11 cellular contexts compared by ENCODE assay signal in the genomic region with DNA sequence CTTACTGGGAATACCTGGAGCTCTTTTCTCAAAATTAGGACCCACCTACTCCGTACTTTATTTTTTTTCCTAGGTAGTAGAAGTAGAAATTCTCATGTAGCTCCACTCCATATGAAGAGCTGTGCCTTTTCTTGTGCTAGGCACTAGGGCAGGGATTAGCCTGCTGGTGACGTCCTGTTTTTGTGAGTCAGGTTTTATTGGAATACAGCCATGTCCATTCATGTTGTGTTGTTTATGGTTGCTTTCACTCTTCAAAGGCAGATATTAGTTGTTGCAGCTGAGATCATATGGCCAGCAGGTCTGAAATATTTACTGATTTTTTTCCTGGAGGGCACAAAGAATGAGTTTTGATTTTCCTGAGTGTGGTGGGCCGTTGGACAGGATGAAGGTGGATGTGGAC. TPM values are rescaled to one million over a fixed set of nuclear protein-coding genes. Genes with fewer than 3 reads are reported as not detected.
A peak's percentile ranks its signal among the peaks of the same experiment; 100 is the strongest.
DNase-seq lines count a peak whose midpoint lies in the region; ATAC-seq and TF ChIP-seq lines count a peak whose summit lies in the region.
"Had no signal": no experiment of that assay in that cellular context is flagged by ENCODE, and none has a peak within 500 bp of the region (broad histone marks: within the 10 kb centered on the region; RNA-seq: fewer than 3 reads in every experiment).

No MANE protein-coding gene starts in this region.

- intact Hi-C loops in Caco-2 (cut with micrococcal nuclease; ENCODE audit: unreplicated experiment) = no loop called here

- CTCF ChIA-PET in Caco-2 (lab: Charles Lee) = no interaction called here

- no peak overlapping the region for H3K27ac Mint-ChIP-seq in Caco-2 (ENCODE audit: unreplicated experiment)

- peaks cover 11% of the 10 kb centered on the region for H3K36me3 ChIP-seq in SJSA1
- no peaks in the 10 kb centered on the region for H3K36me3 ChIP-seq in skeletal muscle satellite cell (ENCODE audit: insufficient read depth, low read length)
- no peaks in the 10 kb centered on the region for H3K36me3 ChIP-seq in Caco-2 (ENCODE audit: control insufficient read depth, insufficient read depth, low read length)

- H3K36me3 Mint-ChIP-seq in activated T-cell treated with anti-CD3 and anti-CD28 coated beads, Interleukin-2, amount 50 U/mL, for 4 hours (ENCODE audit: insufficient read depth) = peaks cover 38% of the 10 kb centered on the region
- peaks cover 29% of the 10 kb centered on the region for H3K36me3 Mint-ChIP-seq in Caco-2 (ENCODE audit: insufficient read depth, unreplicated experiment)

- BruUV-seq in Caco-2 (replicated peaks; lab: Mats Ljungman, UMichigan) = no TSS peak

- H3K4me1 Mint-ChIP-seq in activated T-cell treated with anti-CD3 and anti-CD28 coated beads, Interleukin-2, amount 50 U/mL, for 4 hours (ENCODE audit: low read depth) = peaks cover 67% of the 10 kb centered on the region
- H3K4me1 Mint-ChIP-seq in Caco-2 (ENCODE audit: low read depth, unreplicated experiment) = peaks cover 15% of the 10 kb centered on the region

- H3K27ac ChIP-seq in SJSA1 = peak overlapping the region; percentile 24; the same call in 1 of the 2 replicates
- H3K27ac ChIP-seq: coronary artery had no signal

- H3K9me3 ChIP-seq in SJSA1 (replicated peaks) (peaks cover 6% of the 10 kb centered on the region; the same call in 1 of the 2 replicates), skeletal muscle satellite cell (replicated peaks; ENCODE audit: low read length) (no peaks in the 10 kb centered on the region), Caco-2 (peaks cover 13% of the 10 kb centered on the region; the same call in 1 of the 2 replicates)

- H3K27me3 ChIP-seq in SJSA1 (replicated peaks) (no peaks in the 10 kb centered on the region), skeletal muscle satellite cell (ENCODE audit: control insufficient read depth, insufficient read depth, low read length) (no peaks in the 10 kb centered on the region), Caco-2 (replicated peaks; ENCODE audit: control insufficient read depth, insufficient read depth, low read length) (no peaks in the 10 kb centered on the region)
- H3K27me3 ChIP-seq: BLaER1 treated with 17β-estradiol and CSF1 and Interleukin-3, amounts not matched to agents 10 nM and 100 nM had no signal

- no peak for TF ChIP-seq CTCF in fibroblast of pulmonary artery (IDR thresholded peaks at IDR 0.05; ENCODE audit: low read length, missing control alignments)
- TF ChIP-seq CTCF in Caco-2 (IDR thresholded peaks at IDR 0.05; ENCODE audit: insufficient read depth in 1 of 2, low read depth in 1 of 2, low read length in 1 of 2, severe bottlenecking in 1 of 2, unreplicated experiment in 1 of 2) = no peak

- H3K4me3 ChIP-seq in SJSA1 = no peak overlapping the region
- H3K4me3 ChIP-seq in fibroblast of pulmonary artery (replicated peaks; ENCODE audit: low read depth, low read length) = no peak overlapping the region
- no peak overlapping the region for H3K4me3 ChIP-seq in skeletal muscle satellite cell (ENCODE audit: low read length)
- no peak overlapping the region for H3K4me3 ChIP-seq in Caco-2 (ENCODE audit: low read depth, low read length)
- H3K4me3 ChIP-seq: BLaER1 treated with 17β-estradiol and CSF1 and Interleukin-3, amounts not matched to agents 10 nM and 100 nM; coronary artery had no signal

- H3K4me1 ChIP-seq in SJSA1 (replicated peaks) (peaks cover 31% of the 10 kb centered on the region), skeletal muscle satellite cell (ENCODE audit: control insufficient read depth, insufficient read depth, low read length) (peaks cover 24% of the 10 kb centered on the region), Caco-2 (no peaks in the 10 kb centered on the region)

- H3K27me3 Mint-ChIP-seq in activated T-cell treated with anti-CD3 and anti-CD28 coated beads, Interleukin-2, amount 50 U/mL, for 4 hours (ENCODE audit: low read depth) = no peaks in the 10 kb centered on the region
- no peaks in the 10 kb centered on the region for H3K27me3 Mint-ChIP-seq in Caco-2 (ENCODE audit: insufficient read depth, unreplicated experiment)

- no peak overlapping the region for H3K9ac ChIP-seq in skeletal muscle satellite cell (ENCODE audit: low read depth, low read length)
- H3K9ac ChIP-seq: BLaER1 treated with 17β-estradiol and CSF1 and Interleukin-3, amounts not matched to agents 10 nM and 100 nM had no signal

- H3K4me3 Mint-ChIP-seq in activated T-cell treated with anti-CD3 and anti-CD28 coated beads, Interleukin-2, amount 50 U/mL, for 4 hours = peak overlapping the region; percentile 15
- no peak overlapping the region for H3K4me3 Mint-ChIP-seq in Caco-2 (ENCODE audit: unreplicated experiment)

- H3K9me3 Mint-ChIP-seq in activated T-cell treated with anti-CD3 and anti-CD28 coated beads, Interleukin-2, amount 50 U/mL, for 4 hours = peaks cover 14% of the 10 kb centered on the region
- H3K9me3 Mint-ChIP-seq in Caco-2 (ENCODE audit: unreplicated experiment) = no peaks in the 10 kb centered on the region

- POLR2A ChIA-PET in Caco-2 (lab: Charles Lee) = interaction anchor here (0.6 kb wide), 1 partner anchor 20 kb away, joined by 10 read pairs; a partner anchor contains a TSS

- no peak for ATAC-seq in activated T-cell treated with anti-CD3 and anti-CD28 coated beads, Interleukin-2, amount 50 U/mL, for 4 hours
- no peak for ATAC-seq in GM21515 (IDR thresholded peaks at IDR 0.05; ENCODE audit: unreplicated experiment)

- peak overlapping the region; percentile 57 for H3K4me2 ChIP-seq in skeletal muscle satellite cell (ENCODE audit: low read length)

- no peak for DNase-seq in activated T-cell treated with anti-CD3 and anti-CD28 coated beads, Interleukin-2, amount 50 U/mL, for 4 hours
- DNase-seq in activated T-cell treated with anti-CD3 and anti-CD28 coated beads, Interleukin-2, amount 50 U/mL, for 1 hour = no peak
- DNase-seq in SJSA1 (ENCODE audit: low read depth in 1 of 2, low spot score in 2 of 2) = peak; percentile 51 to 72
- peak; percentile 91 for DNase-seq in fibroblast of pulmonary artery (ENCODE audit: low read depth)
- no peak for DNase-seq in Caco-2
- DNase-seq in OCI-M2 (lab: John Stamatoyannopoulos, UW; ENCODE audit: unreplicated experiment) = no peak
- DNase-seq: activated CD4-positive, CD25-positive, alpha-beta regulatory T cell had no signal

RNA-seq across cellular contexts. Expression of a gene that starts 20.5 kb away (rescaled TPM):
- 100 to 1,000 TPM in 2 of 3 donors, 10 to 100 TPM in 1; 96.9 to 109 (median 107) TPM for total RNA-seq in activated T-cell treated with anti-CD3 and anti-CD28 coated beads, Interleukin-2, amount 50 U/mL, for 4 hours
- total RNA-seq in SJSA1 (2014; rRNA removed; shearing (Covaris generic)) = 103 and 111 TPM in 2 replicates
- total RNA-seq in skeletal muscle satellite cell (2012; rRNA removed) = 69.5 and 87.7 TPM in 2 replicates
- 79.8 and 86.3 TPM in 2 replicates for total RNA-seq in Caco-2 (2022)

Comparison
In these comparisons a context has a peak if more than half of its experiments do, and no peak if none do; other contexts are left out.
1. DNase-seq: peak in SJSA1 (2 of 2) and fibroblast of pulmonary artery (single experiment); none in activated T-cell treated with anti-CD3 and anti-CD28 coated beads, Interleukin-2, amount 50 U/mL, for 4 hours (single experiment), activated T-cell treated with anti-CD3 and anti-CD28 coated beads, Interleukin-2, amount 50 U/mL, for 1 hour (single experiment), Caco-2 (0 of 2) and OCI-M2 (single experiment).